In genomic region chr5:5014836-5015235, GRCh38 we compare ENCODE assay signal across 2 cellular contexts.
TF ChIP-seq lines count a peak whose summit lies in the region.

No MANE protein-coding gene starts in this region.

TF ChIP-seq in SK-N-SH, 30 proteins besides CTCF, POLR2A, EP300 and RAD21 (continued from another document):
- TF ChIP-seq ZBTB33 (IDR thresholded peaks at IDR 0.05; ENCODE audit: borderline replicate concordance, low read depth) (no peak), SMC3 (IDR thresholded peaks at IDR 0.05; ENCODE audit: low read depth, low read length) (no peak), REST (IDR thresholded peaks at IDR 0.05; ENCODE audit: low read depth, low read length) (no peak), EZH2phosphoT487 (IDR thresholded peaks at IDR 0.05; ENCODE audit: borderline replicate concordance, low read depth) (no peak), NRF1 (IDR thresholded peaks at IDR 0.05; ENCODE audit: low read depth, low read length) (no peak), POLR2AphosphoS5 (IDR thresholded peaks at IDR 0.05; ENCODE audit: low read depth, low read length) (no peak), MAX (IDR thresholded peaks at IDR 0.05; ENCODE audit: low read depth) (no peak), YY1 (IDR thresholded peaks at IDR 0.05; ENCODE audit: low read depth) (no peak), ELF1 (IDR thresholded peaks at IDR 0.05) (no peak), USF2 (IDR thresholded peaks at IDR 0.05; ENCODE audit: borderline replicate concordance, low read depth, low read length) (no peak), JUND (IDR thresholded peaks at IDR 0.05) (no peak)

TF ChIP-seq in SK-N-SH treated with all-trans-retinoic acid at 6 μM for 48 hours, 23 proteins besides CTCF, POLR2A, EP300 and RAD21 (continued from another document):
- no peak for TF ChIP-seq PATZ1 (CRISPR knock-in tag; IDR thresholded peaks at IDR 0.05; ENCODE audit: borderline replicate concordance)
- TF ChIP-seq ESRRG (CRISPR knock-in tag; IDR thresholded peaks at IDR 0.05) = no peak
- TF ChIP-seq TSHZ2 (CRISPR knock-in tag; IDR thresholded peaks at IDR 0.05) = no peak
- no peak for TF ChIP-seq TCF4 (CRISPR knock-in tag; IDR thresholded peaks at IDR 0.05; ENCODE audit: borderline replicate concordance)
- TF ChIP-seq ARNTL (CRISPR knock-in tag; IDR thresholded peaks at IDR 0.05; ENCODE audit: borderline replicate concordance, low read depth) = no peak
